Comparison of ENCODE assay signal across 8 cellular contexts in the genomic region with DNA sequence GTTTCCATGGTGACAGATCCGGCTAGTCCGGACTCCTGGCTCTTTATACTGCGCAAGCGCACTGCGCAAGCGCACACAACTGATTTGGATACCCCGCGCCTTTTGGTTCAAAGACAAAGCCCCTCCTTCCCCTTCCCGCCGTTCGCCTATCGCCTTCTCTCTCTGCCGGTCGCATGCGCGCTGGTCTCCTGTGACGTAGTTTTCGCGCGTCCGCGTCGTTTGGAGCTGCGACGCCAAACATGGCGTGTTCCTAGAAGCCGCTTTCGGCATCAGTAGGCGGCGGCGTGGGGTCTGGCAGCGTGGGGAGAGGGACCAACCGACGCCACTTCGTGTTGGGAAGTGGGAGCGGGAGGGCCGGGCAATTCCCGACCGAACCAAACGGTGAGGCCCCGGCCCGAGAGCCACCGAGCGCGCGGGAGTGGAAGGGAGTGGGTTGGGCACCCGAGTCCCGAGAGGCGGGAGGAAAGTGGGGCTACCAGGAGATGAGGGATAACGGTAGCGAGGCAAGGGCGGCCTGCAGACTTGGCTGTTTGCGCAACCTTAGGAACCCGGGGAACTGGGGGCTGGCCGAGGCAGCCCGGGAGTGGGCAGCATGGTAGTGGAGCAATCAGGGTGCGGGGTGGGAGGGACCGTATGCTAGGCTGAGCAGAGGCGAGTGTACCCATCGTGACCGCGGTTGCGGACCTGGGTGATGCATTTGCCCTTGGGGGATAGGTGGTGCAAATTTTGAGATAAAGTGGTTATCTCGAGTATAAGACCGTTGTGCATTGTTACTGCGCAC. TPM values are rescaled to one million over a fixed set of nuclear protein-coding genes. Genes with fewer than 3 reads are reported as not detected.
DNase-seq lines count a peak whose midpoint lies in the region; ATAC-seq, FAIRE-seq and TF ChIP-seq lines count a peak whose summit lies in the region.

A gene (plus strand): TSS at position 215 of the 781 bp plus-strand sequence. CDS start 24,517 bp downstream, outside the sequence.

- peak within 1 kb of the TSS; percentile 93 for H3K27ac Mint-ChIP-seq in T-helper 2 cell treated with Interferon-gamma antibody and Interleukin-4, amounts not matched to agents 5 μg/mL and 100 μg/mL, for 36 hours

- peaks cover 16% of the 10 kb centered on the region for H3K4me1 Mint-ChIP-seq in T-helper 2 cell treated with Interferon-gamma antibody and Interleukin-4, amounts not matched to agents 5 μg/mL and 100 μg/mL, for 36 hours (ENCODE audit: low read depth)

- H3K9me3 ChIP-seq in ascending aorta (no peaks in the 10 kb centered on the region), right atrium auricular region (no peaks in the 10 kb centered on the region), psoas muscle (no peaks in the 10 kb centered on the region)

- FAIRE-seq in urothelium cell line (lab: Jason Lieb, UNC), result peak; percentile 98

- H3K4me3 ChIP-seq in ascending aorta, result peak within 1 kb of the TSS; percentile 94 to 96
- H3K4me3 ChIP-seq in right atrium auricular region, result peak within 1 kb of the TSS; percentile 89 to 96
- H3K4me3 ChIP-seq in psoas muscle, result peak within 1 kb of the TSS; percentile 92

- peak within 1 kb of the TSS; percentile 52 to 68 for H3K27ac ChIP-seq in ascending aorta
- H3K27ac ChIP-seq in right atrium auricular region, result peak within 1 kb of the TSS; percentile 68 to 75
- H3K27ac ChIP-seq in psoas muscle, result peak within 1 kb of the TSS; percentile 78

- H3K9me3 Mint-ChIP-seq in T-helper 2 cell treated with Interferon-gamma antibody and Interleukin-4, amounts not matched to agents 5 μg/mL and 100 μg/mL, for 36 hours, result no peaks in the 10 kb centered on the region

- H3K4me1 ChIP-seq in ascending aorta (peaks cover 4 to 7% of the 10 kb centered on the region in 2 donors), right atrium auricular region (peaks cover 0 to 14% of the 10 kb centered on the region in 2 donors), psoas muscle (peaks cover 11% of the 10 kb centered on the region)

- peak within 1 kb of the TSS; percentile 90 for H3K4me3 Mint-ChIP-seq in T-helper 2 cell treated with Interferon-gamma antibody and Interleukin-4, amounts not matched to agents 5 μg/mL and 100 μg/mL, for 36 hours

- no peaks in the 10 kb centered on the region for H3K36me3 ChIP-seq in ascending aorta
- H3K36me3 ChIP-seq in right atrium auricular region, result no peaks in the 10 kb centered on the region
- no peaks in the 10 kb centered on the region for H3K36me3 ChIP-seq in psoas muscle (ENCODE audit: insufficient read depth in 1 of 2, low read depth in 1 of 2)

- H3K36me3 Mint-ChIP-seq in T-helper 2 cell treated with Interferon-gamma antibody and Interleukin-4, amounts not matched to agents 5 μg/mL and 100 μg/mL, for 36 hours (ENCODE audit: low read depth), result no peaks in the 10 kb centered on the region

- intact Hi-C loops in ascending aorta (cut with DNase I) (loop anchor here (1.0 to 10.0 kb wide), 2 partner anchors 8 to 1468 kb away; a partner anchor contains a TSS), psoas muscle (cut with DNase I) (no loop called here)

- peak; percentile 95 for ATAC-seq in GM18502 (IDR thresholded peaks at IDR 0.05; ENCODE audit: poor library complexity, unreplicated experiment)
- ATAC-seq in HG02970 (IDR thresholded peaks at IDR 0.05; ENCODE audit: low FRiP score, unreplicated experiment), result peak; percentile 99
- peak; percentile 99 to 100 (median 99) for ATAC-seq in psoas muscle

- peak; percentile 95 to 96 for DNase-seq in NCI-H1930 (lab: John Stamatoyannopoulos, UW)
- peak; percentile 99 for DNase-seq in T-helper 2 cell treated with Interferon-gamma antibody and Interleukin-4, amounts not matched to agents 5 μg/mL and 100 μg/mL, for 36 hours (ENCODE audit: low spot score)
- peak; percentile 96 to 99 for DNase-seq in ascending aorta (ENCODE audit: low spot score in 2 of 2)
- DNase-seq in right atrium auricular region (ENCODE audit: low spot score), result peak; percentile 98
- peak; percentile 98 to 99 for DNase-seq in psoas muscle
- DNase-seq in urothelium cell line (ENCODE audit: low spot score), result peak; percentile 98

- H3K27me3 Mint-ChIP-seq in T-helper 2 cell treated with Interferon-gamma antibody and Interleukin-4, amounts not matched to agents 5 μg/mL and 100 μg/mL, for 36 hours (ENCODE audit: low read depth), result peaks cover 3% of the 10 kb centered on the region

- WGBS in psoas muscle, 3 donors, result 0 to 1% (median 1%) methylated on average over 65 to 66 of the region's 66 CpGs

- no peaks in the 10 kb centered on the region for H3K27me3 ChIP-seq in ascending aorta
- no peaks in the 10 kb centered on the region for H3K27me3 ChIP-seq in right atrium auricular region
- no peaks in the 10 kb centered on the region for H3K27me3 ChIP-seq in psoas muscle (ENCODE audit: insufficient read depth in 3 of 3, low read length in 2 of 3)

- no peak for TF ChIP-seq CTCF in ascending aorta (IDR thresholded peaks at IDR 0.05)
- TF ChIP-seq CTCF in right atrium auricular region (IDR thresholded peaks at IDR 0.05), result no peak
- TF ChIP-seq CTCF in psoas muscle (IDR thresholded peaks at IDR 0.05), result no peak

RNA-seq across cellular contexts. Expression of the gene that starts here (rescaled TPM):
- total RNA-seq in ascending aorta (11.8 TPM), right atrium auricular region (10 to 100 TPM; 19.2 to 24.6 TPM), psoas muscle (10 to 100 TPM; 20.9 to 25.4 (median 22.0) TPM)
- polyA plus RNA-seq in psoas muscle, result 10 to 100 TPM in 2 of 3 donors, 1 to 10 TPM in 1; 9.1 to 22.9 (median 17.0) TPM

Comparison
In these comparisons a context has a peak if more than half of its experiments do, and no peak if none do; other contexts are left out.
1. Peak in every context shown above with its lines: DNase-seq, ATAC-seq, H3K4me3 ChIP-seq and H3K27ac ChIP-seq.